Comparison of ENCODE assay signal across 16 cellular contexts in genomic region chr3:16239776-16240175, GRCh38. TPM values are rescaled to one million over a fixed set of nuclear protein-coding genes. Genes with fewer than 3 reads are reported as not detected.
DNase-seq lines count a peak whose midpoint lies in the region; ATAC-seq and TF ChIP-seq lines count a peak whose summit lies in the region.
"Had no signal": no experiment of that assay in that cellular context is flagged by ENCODE, and none has a peak within 500 bp of the region (broad histone marks: within the 10 kb centered on the region; RNA-seq: fewer than 3 reads in every experiment).

No MANE protein-coding gene starts in this region.

- H3K18ac ChIP-seq in mesenchymal stem cell (ENCODE audit: low read depth in 1 of 2, low read length in 2 of 2), result no peak overlapping the region

- H3K4ac ChIP-seq in mesenchymal stem cell (ENCODE audit: low read depth in 1 of 2, low read length in 2 of 2), result no peak overlapping the region

- H4K91ac ChIP-seq in mesenchymal stem cell (ENCODE audit: low read length), result no peak overlapping the region

- peak overlapping the region; percentile 42 for H3K27ac ChIP-seq in caudate nucleus (ENCODE audit: low read depth, low read length)
- no peak overlapping the region for H3K27ac ChIP-seq in mesenchymal stem cell (ENCODE audit: low read length, poor library complexity, severe bottlenecking)
- H3K27ac ChIP-seq: ascending aorta, SK-N-MC had no signal

- no peak overlapping the region for H2AK5ac ChIP-seq in mesenchymal stem cell (ENCODE audit: low read length, severe bottlenecking)

- no peak for ATAC-seq in GM19324 (IDR thresholded peaks at IDR 0.05; ENCODE audit: low FRiP score, unreplicated experiment)
- ATAC-seq: activated CD8-positive, alpha-beta memory T cell treated with anti-CD3 and anti-CD28 coated beads, Interleukin-2, amount 10 ng/mL, durations not matched to agents 7 days and 5 days; stimulated activated naive CD8-positive, alpha-beta T cell treated with anti-CD3 and anti-CD28 coated beads, Interleukin-15, amount 100 ng/mL, for 72 hours had no signal

- H3K9me3 ChIP-seq in mesenchymal stem cell (ENCODE audit: control insufficient read depth, low read length), result no peaks in the 10 kb centered on the region
- H3K9me3 ChIP-seq: ascending aorta, heart right ventricle had no signal

- no peak overlapping the region for H2BK15ac ChIP-seq in mesenchymal stem cell (ENCODE audit: low read depth, poor library complexity, severe bottlenecking)

- H3K36me3 ChIP-seq in mesenchymal stem cell (ENCODE audit: control insufficient read depth in 1 of 2, insufficient read depth in 2 of 2, low read depth in 1 of 2, low read length in 2 of 2), result no peaks in the 10 kb centered on the region
- H3K36me3 ChIP-seq: ascending aorta, heart right ventricle had no signal

- no peak overlapping the region for H2BK5ac ChIP-seq in mesenchymal stem cell (ENCODE audit: low read depth, low read length, poor library complexity, severe bottlenecking)

- H3K9ac ChIP-seq in mesenchymal stem cell (ENCODE audit: low read length), result peak overlapping the region; percentile 75

- H3K79me1 ChIP-seq in mesenchymal stem cell (replicated peaks; ENCODE audit: low read length, poor library complexity, severe bottlenecking), result no peaks in the 10 kb centered on the region

- H2AFZ ChIP-seq in mesenchymal stem cell (ENCODE audit: low read depth, low read length), result no peak overlapping the region

- H3K14ac ChIP-seq in mesenchymal stem cell (ENCODE audit: low read length in 2 of 2), result no peak overlapping the region

- H2BK120ac ChIP-seq in mesenchymal stem cell (ENCODE audit: low read depth, low read length), result no peak overlapping the region

- H3K4me2 ChIP-seq in mesenchymal stem cell (ENCODE audit: low read length, poor library complexity, severe bottlenecking), result no peak overlapping the region

- TF ChIP-seq CTCF in AG10803 (conservative IDR thresholded peaks at IDR 0.05; ENCODE audit: low read length), result no peak

- H4K8ac ChIP-seq in mesenchymal stem cell (ENCODE audit: low read length), result no peak overlapping the region

- DNase-seq in AG10803 (ENCODE audit: low read depth), result peak; percentile 33
- DNase-seq in NCI-H82 treated with DMSO at 0.1 percent for 48 hours (lab: John Stamatoyannopoulos, UW; ENCODE audit: unreplicated experiment), result peak; percentile 89
- DNase-seq in caudate nucleus (lab: John Stamatoyannopoulos, UW), result no peak
- DNase-seq in mesenchymal stem cell, result peak; percentile 76
- DNase-seq in NCI-H1694 (lab: John Stamatoyannopoulos, UW), result no peak
- no peak for DNase-seq in COLO668 (lab: John Stamatoyannopoulos, UW; ENCODE audit: unreplicated experiment)
- no peak for DNase-seq in islet precursor cell
- DNase-seq: activated CD8-positive, alpha-beta memory T cell treated with anti-CD3 and anti-CD28 coated beads, Interleukin-2, amount 10 ng/mL, durations not matched to agents 7 days and 5 days; activated effector memory CD4-positive, alpha-beta T cell treated with anti-CD3 and anti-CD28 coated beads, Interleukin-2, amount 50 U/mL, for 16 hours; CD8-positive, alpha-beta memory T cell; heart right ventricle; NCI-H526 treated with DMSO at 0.1 percent for 48 hours; stimulated activated naive CD8-positive, alpha-beta T cell treated with anti-CD3 and anti-CD28 coated beads, Interleukin-15, amount 100 ng/mL, for 72 hours had no signal

- no peaks in the 10 kb centered on the region for H3K4me1 ChIP-seq in mesenchymal stem cell (ENCODE audit: control insufficient read depth, insufficient read depth, low read depth, low read length)

- no peak overlapping the region for H3K4me3 ChIP-seq in AG10803 (ENCODE audit: low read length)
- H3K4me3 ChIP-seq in mesenchymal stem cell (ENCODE audit: insufficient read depth in 1 of 2, low read depth in 1 of 2, low read length in 2 of 2), result peak overlapping the region in 1 of 2 experiments; percentile 12
- H3K4me3 ChIP-seq: ascending aorta, heart right ventricle, SK-N-MC had no signal

- no peak overlapping the region for H3K23ac ChIP-seq in mesenchymal stem cell (ENCODE audit: low read length in 2 of 2)

- H3K27me3 ChIP-seq in mesenchymal stem cell (ENCODE audit: control insufficient read depth in 1 of 2, insufficient read depth in 1 of 2, low read length in 2 of 2), result no peaks in the 10 kb centered on the region
- H3K27me3 ChIP-seq: ascending aorta, heart right ventricle had no signal

- WGBS in mesenchymal stem cell, result 9% methylated on average over 4 of the region's 4 CpGs

- no peak overlapping the region for H2BK12ac ChIP-seq in mesenchymal stem cell (ENCODE audit: low read length in 2 of 2)

RNA-seq across cellular contexts. Expression of gene DPH3, which starts 25.0 kb away (rescaled TPM):
- 38.5 TPM for polyA plus RNA-seq in mesenchymal stem cell (2013, experiment 1 of 2)
- polyA plus RNA-seq in mesenchymal stem cell (2013, experiment 2 of 2), result 40.8 TPM

RNA-seq across cellular contexts. Expression of gene OXNAD1, which starts 25.2 kb away (rescaled TPM):
- polyA plus RNA-seq in mesenchymal stem cell (2013, experiment 1 of 2), result 4.5 TPM
- 3.8 TPM for polyA plus RNA-seq in mesenchymal stem cell (2013, experiment 2 of 2)

Comparison
In these comparisons a context has a peak if more than half of its experiments do, and no peak if none do; other contexts are left out.
1. DNase-seq: peak in AG10803 (single experiment), NCI-H82 treated with DMSO at 0.1 percent for 48 hours (single experiment) and mesenchymal stem cell (single experiment); none in caudate nucleus (0 of 61), NCI-H1694 (single experiment), COLO668 (single experiment) and islet precursor cell (single experiment).